8 cellular contexts compared by ENCODE assay signal in genomic region chr9:37119907-37120839, GRCh38. TPM values are rescaled to one million over a fixed set of nuclear protein-coding genes. Genes with fewer than 3 reads are reported as not detected.
DNase-seq lines count a peak whose midpoint lies in the region; ATAC-seq and TF ChIP-seq lines count a peak whose summit lies in the region.

Gene ZCCHC7 (plus strand): TSS chr9:37120574.

- H2AK5ac ChIP-seq in trophoblast cell (ENCODE audit: low read length) = no peak within 1 kb of the TSS

- intact Hi-C loops in cardiac septum (cut with DNase I) (loop anchor here (2.0 kb wide), 1 partner anchor 41 kb away; no protein-coding TSS in a partner anchor), transverse colon (cut with DNase I; ENCODE audit: low total_unique reads) (no loop called here)

- H3K4me3 ChIP-seq in GM12875 (ENCODE audit: low read depth, low read length) = peak within 1 kb of the TSS; percentile 77
- peak within 1 kb of the TSS; percentile 86 for H3K4me3 ChIP-seq in adipocyte (ENCODE audit: low read length)
- peak within 1 kb of the TSS; percentile 99 for H3K4me3 ChIP-seq in trophoblast cell (ENCODE audit: low read depth, low read length)
- H3K4me3 ChIP-seq in transverse colon = peak within 1 kb of the TSS; percentile 80 to 90 (median 86)

- DNase-seq in NCI-H1436 (lab: John Stamatoyannopoulos, UW) (peak; percentile 91), T follicular helper cell (ENCODE audit: low read depth) (peak; percentile 96), adipocyte (ENCODE audit: low read depth) (peak; percentile 97), cardiac septum (ENCODE audit: low spot score) (peak; percentile 98), trophoblast cell (peak; percentile 95 to 98), transverse colon (peak; percentile 98)

- peak within 1 kb of the TSS; percentile 40 for H3K27ac ChIP-seq in trophoblast cell (ENCODE audit: low read depth, low read length)
- peak within 1 kb of the TSS; percentile 93 to 96 (median 95) for H3K27ac ChIP-seq in transverse colon

- peaks cover 8% of the 10 kb centered on the region for H3K79me1 ChIP-seq in trophoblast cell (ENCODE audit: low read length)

- TF ChIP-seq CTCF in GM12875 (IDR thresholded peaks at IDR 0.05; ENCODE audit: borderline replicate concordance, insufficient read depth, low read depth, low read length) (no peak), transverse colon (IDR thresholded peaks at IDR 0.05) (no peak)

- H3K4me2 ChIP-seq in trophoblast cell (ENCODE audit: low read length) = peak within 1 kb of the TSS; percentile 98

- peak within 1 kb of the TSS; percentile 43 for H2BK120ac ChIP-seq in trophoblast cell (ENCODE audit: insufficient read depth, low read length, poor library complexity)

- H3K27me3 ChIP-seq in adipocyte (replicated peaks; ENCODE audit: control insufficient read depth, insufficient read depth, low read length) (no peaks in the 10 kb centered on the region), trophoblast cell (ENCODE audit: insufficient read depth, low read length) (no peaks in the 10 kb centered on the region), transverse colon (no peaks in the 10 kb centered on the region)

- peak within 1 kb of the TSS; percentile 36 for H2BK5ac ChIP-seq in trophoblast cell (ENCODE audit: low read depth, low read length, poor library complexity)

- H3K18ac ChIP-seq in trophoblast cell (ENCODE audit: low read length) = peak within 1 kb of the TSS; percentile 79

- no peak within 1 kb of the TSS for H2BK12ac ChIP-seq in trophoblast cell (ENCODE audit: low read length)

- peak; percentile 97 for ATAC-seq in HG02798 (IDR thresholded peaks at IDR 0.05; ENCODE audit: poor library complexity, unreplicated experiment)

- peak within 1 kb of the TSS; percentile 93 for H2AFZ ChIP-seq in trophoblast cell (ENCODE audit: insufficient read depth, low read length, poor library complexity)

- H3K14ac ChIP-seq in trophoblast cell (ENCODE audit: low read length) = peak within 1 kb of the TSS; percentile 89

- H3K36me3 ChIP-seq in adipocyte (ENCODE audit: control insufficient read depth, insufficient read depth, low read length, severe bottlenecking) (no peaks in the 10 kb centered on the region), trophoblast cell (ENCODE audit: control insufficient read depth in 1 of 2, insufficient read depth in 2 of 2, low read length in 2 of 2) (no peaks in the 10 kb centered on the region), transverse colon (no peaks in the 10 kb centered on the region)

- peaks cover 13% of the 10 kb centered on the region for H3K4me1 ChIP-seq in adipocyte (ENCODE audit: control insufficient read depth, insufficient read depth, low read length)
- H3K4me1 ChIP-seq in trophoblast cell (ENCODE audit: control insufficient read depth in 1 of 2, insufficient read depth in 2 of 2, low read length in 2 of 2) = peaks cover 0 to 3% of the 10 kb centered on the region in 2 experiments
- peaks cover 6 to 15% (median 7%) of the 10 kb centered on the region in 4 donors for H3K4me1 ChIP-seq in transverse colon

- TF ChIP-seq POLR2A in transverse colon (IDR thresholded peaks at IDR 0.05) = peak; percentile 96

- no CpG with 5 or more reads among the region's 82 CpGs for WGBS in trophoblast cell (ENCODE audit: extremely low coverage, insufficient coverage, insufficient read length)
- WGBS in transverse colon (ENCODE audit: low coverage in 1 of 2), 2 donors = 0 to 5% methylated on average over 16 to 76 of the region's 82 CpGs

- H3K79me2 ChIP-seq in trophoblast cell (ENCODE audit: control insufficient read depth, insufficient read depth, low read length, poor library complexity) = peaks cover 5% of the 10 kb centered on the region

- H3K9ac ChIP-seq in adipocyte (ENCODE audit: low read length) (peak within 1 kb of the TSS; percentile 93), trophoblast cell (ENCODE audit: low read length) (peak within 1 kb of the TSS; percentile 94)

- no peak for TF ChIP-seq EP300 in transverse colon (IDR thresholded peaks at IDR 0.05; ENCODE audit: low read depth)

- no peak within 1 kb of the TSS for H3K23ac ChIP-seq in trophoblast cell (ENCODE audit: low read length)

- in situ Hi-C loops in transverse colon (cut with MboI; ENCODE audit: low pct_ligation_motif_present in 1 of 4, low pct_unique_long_range_greater_than_20kb in 1 of 4, low sequenced_read_pairs in 3 of 4) = no loop called here

- peak within 1 kb of the TSS; percentile 77 for H4K91ac ChIP-seq in trophoblast cell (ENCODE audit: low read depth, low read length)

- peak within 1 kb of the TSS; percentile 96 for H4K8ac ChIP-seq in trophoblast cell (ENCODE audit: low read depth, low read length)

- peak within 1 kb of the TSS; percentile 86 for H4K12ac ChIP-seq in trophoblast cell (ENCODE audit: low read depth, low read length)

- H3K9me3 ChIP-seq in adipocyte (ENCODE audit: control insufficient read depth, low read length) = no peaks in the 10 kb centered on the region
- H3K9me3 ChIP-seq in trophoblast cell (ENCODE audit: insufficient read depth, low read depth, low read length) = no peaks in the 10 kb centered on the region
- no peaks in the 10 kb centered on the region for H3K9me3 ChIP-seq in transverse colon

- peak within 1 kb of the TSS; percentile 58 for H3K4ac ChIP-seq in trophoblast cell (ENCODE audit: low read depth, low read length)

RNA-seq across cellular contexts. Expression of gene ZCCHC7, which starts in this region (rescaled TPM):
- total RNA-seq in cardiac septum (11.3 TPM), transverse colon (10 to 100 TPM; 13.2 to 43.0 (median 16.5) TPM)
- 28.9 and 29.2 TPM in 2 replicates for polyA plus RNA-seq in trophoblast cell (2013)

Comparison
In these comparisons a context has a peak if more than half of its experiments do, and no peak if none do; other contexts are left out.
1. Peak in every context shown above with its lines: DNase-seq, ATAC-seq, H3K4me3 ChIP-seq and H3K27ac ChIP-seq.